Comparison of ENCODE assay signal across 18 cellular contexts in the genomic region with DNA sequence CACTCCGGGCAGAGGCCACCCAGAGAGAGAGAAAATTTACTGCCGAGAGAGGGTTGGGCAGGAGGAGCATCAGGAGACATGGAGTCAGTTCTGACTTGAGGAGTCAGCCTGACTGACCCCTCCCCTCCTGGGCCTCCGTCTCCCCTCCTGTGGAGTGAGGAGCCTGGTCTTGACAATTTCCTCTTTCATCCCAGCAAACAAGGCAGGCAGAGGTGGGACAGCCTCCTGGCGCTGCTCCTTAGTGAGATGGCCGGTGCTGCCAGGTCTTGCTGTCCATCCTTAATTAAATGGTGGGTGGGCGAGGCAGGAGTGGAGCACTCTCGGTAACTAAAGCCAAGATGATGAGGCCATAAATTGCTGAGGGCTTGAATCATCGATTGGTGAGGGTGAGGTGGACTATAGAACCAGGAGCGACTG.
A peak's percentile ranks its signal among the peaks of the same experiment; 100 is the strongest.
DNase-seq lines count a peak whose midpoint lies in the region; ATAC-seq and TF ChIP-seq lines count a peak whose summit lies in the region.
"Had no signal": no experiment of that assay in that cellular context is flagged by ENCODE, and none has a peak within 500 bp of the region (broad histone marks: within the 10 kb centered on the region; RNA-seq: fewer than 3 reads in every experiment).

No MANE protein-coding gene starts in this region.

- no peak overlapping the region for H3K4ac ChIP-seq in H9 (ENCODE audit: low read depth, low read length)

- no peak overlapping the region for H3T11ph ChIP-seq in H9 (ENCODE audit: low read length)

- H3K4me2 ChIP-seq in GM23248 (ENCODE audit: unreplicated experiment), result no peak overlapping the region
- H3K4me2 ChIP-seq in H9 (ENCODE audit: insufficient read depth, insufficient read length, low read length), result no peak overlapping the region
- H3K4me2 ChIP-seq: BLaER1 had no signal

- H3K79me1 ChIP-seq in H9 (ENCODE audit: insufficient read depth, low read depth, low read length, poor library complexity, severe bottlenecking), result no peaks in the 10 kb centered on the region

- no peak overlapping the region for H3K23ac ChIP-seq in H9 (ENCODE audit: insufficient read length, low read depth, low read length)

- intact Hi-C loops in activated CD8-positive, alpha-beta T cell treated with anti-CD3 and anti-CD28 coated beads for 36 hours (cut with micrococcal nuclease), result loop anchor here (10.0 kb wide), 1 partner anchor 182 kb away; no protein-coding TSS in a partner anchor

- H3K4me1 ChIP-seq in GM23248 (ENCODE audit: insufficient read depth) (no peaks in the 10 kb centered on the region), H9 (ENCODE audit: insufficient read depth, low read length) (peaks cover 4% of the 10 kb centered on the region; the same call in 1 of the 2 replicates), gastroesophageal sphincter (no peaks in the 10 kb centered on the region)
- H3K4me1 ChIP-seq: BLaER1, SJSA1 had no signal

- in situ Hi-C loops in GM23248 (cut with MboI), result loop anchor here (5.0 to 10.0 kb wide), 2 partner anchors 175 to 332 kb away; a partner anchor contains a TSS

- CTCF ChIA-PET in activated CD8-positive, alpha-beta T cell treated with anti-CD3 and anti-CD28 coated beads for 36 hours (lab: Charles Lee), result interaction anchor here (0.8 to 3.5 kb wide), 11 partner anchors 14 to 253 kb away, joined by 3 to 19 read pairs (median 4); no protein-coding TSS in a partner anchor

- no peak overlapping the region for H2BK20ac ChIP-seq in H9 (ENCODE audit: low read depth, low read length, poor library complexity, severe bottlenecking)

- no peak overlapping the region for H3K56ac ChIP-seq in H9 (ENCODE audit: insufficient read length, low read depth, low read length)

- no peak overlapping the region for H2BK120ac ChIP-seq in H9 (ENCODE audit: low read depth, low read length, poor library complexity, severe bottlenecking)

- no peak overlapping the region for H4K8ac ChIP-seq in H9 (replicated peaks; ENCODE audit: insufficient read length, low read depth, low read length)

- H4K91ac ChIP-seq in H9 (ENCODE audit: insufficient read length, low read depth, low read length), result no peak overlapping the region

- H3F3A ChIP-seq in GM23248 (ENCODE audit: insufficient read depth), result no peaks in the 10 kb centered on the region

- H2BK5ac ChIP-seq in H9 (ENCODE audit: insufficient read length, low read length), result no peak overlapping the region

- no peak for TF ChIP-seq CTCF in H9 (conservative IDR thresholded peaks at IDR 0.05)
- TF ChIP-seq CTCF in nephron (IDR thresholded peaks at IDR 0.05; ENCODE audit: unreplicated experiment in 3 of 3), result no peak
- TF ChIP-seq CTCF in activated CD8-positive, alpha-beta T cell treated with anti-CD3 and anti-CD28 coated beads for 36 hours (IDR thresholded peaks at IDR 0.05), result no peak
- TF ChIP-seq CTCF in gastroesophageal sphincter (IDR thresholded peaks at IDR 0.05), result no peak

- DNase-seq in GM23248 (peak; percentile 15), H9 (peak; percentile 45), astrocyte of the hippocampus (ENCODE audit: low read depth, low spot score) (peak; percentile 35)
- no peak for DNase-seq in activated CD8-positive, alpha-beta T cell treated with anti-CD3 and anti-CD28 coated beads for 36 hours
- DNase-seq: DMS153, EL, HCEC 1CT, NCI-H1048, NCI-H1694, NCI-H526, SW 1271 had no signal

- H2AFZ ChIP-seq in GM23248 (no peak overlapping the region), H9 (ENCODE audit: low read length) (no peak overlapping the region)

- H3K14ac ChIP-seq in H9 (ENCODE audit: insufficient read depth, low read length), result no peak overlapping the region

- H3K27me3 ChIP-seq in GM23248 (replicated peaks; ENCODE audit: insufficient read depth), result no peaks in the 10 kb centered on the region; the same call in none of the 2 replicates
- H3K27me3 ChIP-seq in H9 (ENCODE audit: insufficient read depth, low read length), result no peaks in the 10 kb centered on the region; the same call in 1 of the 2 replicates
- peaks cover 84% of the 10 kb centered on the region for H3K27me3 ChIP-seq in gastroesophageal sphincter

- H3K27me3 Mint-ChIP-seq in H9 (ENCODE audit: low read depth) (peaks cover 69% of the 10 kb centered on the region), nephron (ENCODE audit: low read depth) (peaks cover 31% of the 10 kb centered on the region)
- peaks cover 13% of the 10 kb centered on the region for H3K27me3 Mint-ChIP-seq in activated CD8-positive, alpha-beta T cell treated with anti-CD3 and anti-CD28 coated beads for 36 hours

- H3K9me3 Mint-ChIP-seq in H9 (no peaks in the 10 kb centered on the region; a peak in 1 of 5 replicates), nephron (no peaks in the 10 kb centered on the region)
- H3K9me3 Mint-ChIP-seq in activated CD8-positive, alpha-beta T cell treated with anti-CD3 and anti-CD28 coated beads for 36 hours, result no peaks in the 10 kb centered on the region

- POLR2A ChIA-PET in activated CD8-positive, alpha-beta T cell treated with anti-CD3 and anti-CD28 coated beads for 36 hours (lab: Charles Lee), result no interaction called here

- TF ChIP-seq POLR2A in gastroesophageal sphincter (IDR thresholded peaks at IDR 0.05), result no peak

- H3K27ac ChIP-seq in GM23248, result no peak overlapping the region
- H3K27ac ChIP-seq in H9 (ENCODE audit: insufficient read length, low read depth, low read length), result no peak overlapping the region
- H3K27ac ChIP-seq in gastroesophageal sphincter, result no peak overlapping the region
- H3K27ac ChIP-seq: BLaER1, RWPE1, SJSA1 had no signal

- H3K4me3 Mint-ChIP-seq in H9, result no peak overlapping the region; a peak in 1 of 5 replicates
- peak overlapping the region in 1 of 3 experiments; percentile 45 for H3K4me3 Mint-ChIP-seq in nephron
- H3K4me3 Mint-ChIP-seq in activated CD8-positive, alpha-beta T cell treated with anti-CD3 and anti-CD28 coated beads for 36 hours, result no peak overlapping the region

- H3K23me2 ChIP-seq in H9 (ENCODE audit: insufficient read length, low read depth, low read length, poor library complexity, severe bottlenecking), result no peaks in the 10 kb centered on the region

- H2BK15ac ChIP-seq in H9 (ENCODE audit: low read depth, low read length), result no peak overlapping the region

- H2BK12ac ChIP-seq in H9 (ENCODE audit: insufficient read length, low read depth, low read length), result no peak overlapping the region

- no peak overlapping the region for H3K4me3 ChIP-seq in GM23248
- no peak overlapping the region for H3K4me3 ChIP-seq in gastroesophageal sphincter
- H3K4me3 ChIP-seq: BLaER1, SJSA1 had no signal

- WGBS in GM23248 (ENCODE audit: low coverage in 1 of 2, low lambda C conversion rate in 2 of 2, missing lambda C conversion rate in 2 of 2), 2 experiments, result 44% methylated on average over 9 of the region's 9 CpGs
- no CpG with 5 or more reads among the region's 9 CpGs for WGBS in H9 (ENCODE audit: extremely low coverage, insufficient read length, low lambda C conversion rate)
- WGBS in gastroesophageal sphincter (ENCODE audit: low coverage in 1 of 2), 2 donors, result 45 to 70% methylated on average over 3 to 7 of the region's 9 CpGs

- H4K20me1 ChIP-seq in GM23248 (ENCODE audit: insufficient read depth) (no peaks in the 10 kb centered on the region), H9 (ENCODE audit: control insufficient read depth, insufficient read depth, insufficient read length) (no peaks in the 10 kb centered on the region)

- peak overlapping the region in 1 of 3 experiments; percentile 87; a peak in 2 of 7 replicates for H3K27ac Mint-ChIP-seq in H9
- H3K27ac Mint-ChIP-seq in nephron, result peak overlapping the region; percentile 73 to 89 (median 75)
- H3K27ac Mint-ChIP-seq in activated CD8-positive, alpha-beta T cell treated with anti-CD3 and anti-CD28 coated beads for 36 hours, result no peak overlapping the region

- no peak overlapping the region for H4K5ac ChIP-seq in H9 (ENCODE audit: insufficient read length, low read depth, low read length)

- no peak overlapping the region for H3K18ac ChIP-seq in H9 (ENCODE audit: insufficient read length, low read depth, low read length)

- no peaks in the 10 kb centered on the region for H3K79me2 ChIP-seq in GM23248 (ENCODE audit: insufficient read depth)
- no peaks in the 10 kb centered on the region for H3K79me2 ChIP-seq in H9 (ENCODE audit: insufficient read depth, low read length)

- H3K9ac ChIP-seq in GM23248, result no peak overlapping the region
- no peak overlapping the region for H3K9ac ChIP-seq in H9 (ENCODE audit: extremely low read depth, insufficient read length, low read length)
- H3K9ac ChIP-seq: BLaER1 had no signal

- ATAC-seq in HG03159 (IDR thresholded peaks at IDR 0.05; ENCODE audit: unreplicated experiment) (no peak), HG02610 (IDR thresholded peaks at IDR 0.05; ENCODE audit: unreplicated experiment) (no peak), gastroesophageal sphincter (no peak)
- ATAC-seq in activated CD8-positive, alpha-beta T cell treated with anti-CD3 and anti-CD28 coated beads for 36 hours, result no peak

- no peak for TF ChIP-seq EP300 in gastroesophageal sphincter (IDR thresholded peaks at IDR 0.05)

- H3K36me3 ChIP-seq in GM23248 (ENCODE audit: low read depth), result no peaks in the 10 kb centered on the region
- no peaks in the 10 kb centered on the region for H3K36me3 ChIP-seq in gastroesophageal sphincter
- H3K36me3 ChIP-seq: BLaER1, SJSA1 had no signal

- H3K36me3 Mint-ChIP-seq in H9 (ENCODE audit: insufficient read depth in 1 of 3, low read depth in 3 of 3) (no peaks in the 10 kb centered on the region), nephron (ENCODE audit: low read depth) (no peaks in the 10 kb centered on the region)
- H3K36me3 Mint-ChIP-seq in activated CD8-positive, alpha-beta T cell treated with anti-CD3 and anti-CD28 coated beads for 36 hours (ENCODE audit: low read depth), result no peaks in the 10 kb centered on the region

- no peak overlapping the region for H2AK5ac ChIP-seq in H9 (ENCODE audit: insufficient read length, low read length)

- H3K9me3 ChIP-seq in GM23248 (ENCODE audit: low read depth) (no peaks in the 10 kb centered on the region), H9 (ENCODE audit: control insufficient read depth, low read depth, low read length) (no peaks in the 10 kb centered on the region), gastroesophageal sphincter (no peaks in the 10 kb centered on the region)
- H3K9me3 ChIP-seq: BLaER1, SJSA1 had no signal

- H3K4me1 Mint-ChIP-seq in H9 (peaks cover 53 to 81% of the 10 kb centered on the region in 2 experiments), nephron (peaks cover 82% of the 10 kb centered on the region)
- H3K4me1 Mint-ChIP-seq in activated CD8-positive, alpha-beta T cell treated with anti-CD3 and anti-CD28 coated beads for 36 hours (ENCODE audit: low read depth), result no peaks in the 10 kb centered on the region

- no peaks in the 10 kb centered on the region for H3K9me2 ChIP-seq in GM23248 (ENCODE audit: insufficient read depth)
